ENCODE assay signal across 21 cellular contexts in the genomic region with DNA sequence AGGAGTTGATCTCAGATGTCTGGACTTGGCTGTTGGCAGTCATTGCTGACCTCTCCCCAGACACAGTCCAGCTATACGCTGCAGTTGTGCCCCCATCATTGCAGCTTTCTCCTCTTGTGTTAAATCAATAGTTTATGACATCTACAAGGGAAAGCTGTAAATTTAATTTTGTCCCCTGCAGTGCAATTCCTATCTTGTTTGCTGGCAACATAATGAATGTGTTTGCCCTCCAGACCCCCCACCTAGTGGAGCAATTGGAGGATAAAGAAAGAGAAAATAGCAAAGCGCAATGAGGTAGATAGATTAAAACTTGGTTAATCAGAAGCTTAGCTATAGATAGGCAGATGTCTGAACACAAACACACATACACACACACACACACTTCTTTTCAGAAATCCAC.
DNase-seq lines count a peak whose midpoint lies in the region; ATAC-seq and TF ChIP-seq lines count a peak whose summit lies in the region.
"Had no signal": no experiment of that assay in that cellular context is flagged by ENCODE, and none has a peak within 500 bp of the region (broad histone marks: within the 10 kb centered on the region; RNA-seq: fewer than 3 reads in every experiment).

No MANE protein-coding gene starts in this region.

- H3K27me3 ChIP-seq in Peyer's patch, result no peaks in the 10 kb centered on the region
- H3K27me3 ChIP-seq in upper lobe of left lung, result no peaks in the 10 kb centered on the region
- H3K27me3 ChIP-seq: SJCRH30 had no signal

- no peaks in the 10 kb centered on the region for H3K36me3 Mint-ChIP-seq in progenitor cell of endocrine pancreas (ENCODE audit: insufficient read depth)
- no peaks in the 10 kb centered on the region for H3K36me3 Mint-ChIP-seq in activated CD8-positive, alpha-beta T cell treated with anti-CD3 and anti-CD28 coated beads for 36 hours (ENCODE audit: low read depth)

- H3K36me3 ChIP-seq in Peyer's patch (no peaks in the 10 kb centered on the region), upper lobe of left lung (no peaks in the 10 kb centered on the region)
- H3K36me3 ChIP-seq: SJCRH30 had no signal

- H3K27ac Mint-ChIP-seq in progenitor cell of endocrine pancreas, result peak overlapping the region; percentile 66
- no peak overlapping the region for H3K27ac Mint-ChIP-seq in activated CD8-positive, alpha-beta T cell treated with anti-CD3 and anti-CD28 coated beads for 36 hours
- H3K27ac Mint-ChIP-seq: GM23338 had no signal

- H3K4me1 Mint-ChIP-seq in progenitor cell of endocrine pancreas (ENCODE audit: low read depth), result peaks cover 21% of the 10 kb centered on the region
- H3K4me1 Mint-ChIP-seq in activated CD8-positive, alpha-beta T cell treated with anti-CD3 and anti-CD28 coated beads for 36 hours (ENCODE audit: low read depth), result no peaks in the 10 kb centered on the region

- CTCF ChIA-PET in HEK293T (lab: Yijun Ruan, JAX), result no interaction called here
- CTCF ChIA-PET in activated CD8-positive, alpha-beta T cell treated with anti-CD3 and anti-CD28 coated beads for 36 hours (lab: Charles Lee), result no interaction called here

- H3K4me3 ChIP-seq in Peyer's patch (no peak overlapping the region), upper lobe of left lung (no peak overlapping the region)
- H3K4me3 ChIP-seq: GM23338, K562, PC-9, SJCRH30 had no signal

- DNase-seq in HEK293T (ENCODE audit: extremely low spot score) (no peak), NCI-H1930 (lab: John Stamatoyannopoulos, UW) (peak; percentile 58 to 60), progenitor cell of endocrine pancreas (ENCODE audit: low spot score, unreplicated experiment) (no peak), Peyer's patch (no peak), upper lobe of left lung (no peak), omental fat pad (ENCODE audit: low spot score) (no peak)
- DNase-seq in activated CD8-positive, alpha-beta T cell treated with anti-CD3 and anti-CD28 coated beads for 36 hours, result no peak
- DNase-seq: AML-193, DND-41, GDM1, NCI-H1092 treated with DMSO at 0.1 percent for 48 hours, NCI-H187, NCI-H2171 treated with DMSO at 0.1 percent for 48 hours, NCI-H510A, PC-9, SJCRH30 had no signal

- TF ChIP-seq POLR2A in Peyer's patch (IDR thresholded peaks at IDR 0.05) (no peak), upper lobe of left lung (IDR thresholded peaks at IDR 0.05) (no peak)

- H3K4me3 Mint-ChIP-seq in progenitor cell of endocrine pancreas (ENCODE audit: low read depth), result no peak overlapping the region
- H3K4me3 Mint-ChIP-seq in activated CD8-positive, alpha-beta T cell treated with anti-CD3 and anti-CD28 coated beads for 36 hours, result no peak overlapping the region
- H3K4me3 Mint-ChIP-seq: GM23338 had no signal

- no peaks in the 10 kb centered on the region for H3K9me3 ChIP-seq in Peyer's patch
- peaks cover 0 to 2% (median 0%) of the 10 kb centered on the region in 4 donors for H3K9me3 ChIP-seq in upper lobe of left lung
- H3K9me3 ChIP-seq: SJCRH30 had no signal

- intact Hi-C loops in activated CD8-positive, alpha-beta T cell treated with anti-CD3 and anti-CD28 coated beads for 36 hours (cut with micrococcal nuclease), result no loop called here

- TF ChIP-seq EP300 in upper lobe of left lung (IDR thresholded peaks at IDR 0.05), result no peak

- WGBS in upper lobe of left lung, 2 donors, result 88 to 89% methylated on average over 2 of the region's 2 CpGs

- POLR2A ChIA-PET in HEK293T (lab: Yijun Ruan, JAX), result no interaction called here
- POLR2A ChIA-PET in activated CD8-positive, alpha-beta T cell treated with anti-CD3 and anti-CD28 coated beads for 36 hours (lab: Charles Lee), result no interaction called here

- H3K27ac ChIP-seq in angular gyrus (ENCODE audit: low read depth, low read length), result peak overlapping the region; percentile 39
- H3K27ac ChIP-seq in Peyer's patch, result no peak overlapping the region
- H3K27ac ChIP-seq in upper lobe of left lung, result no peak overlapping the region
- H3K27ac ChIP-seq: C4-2B, PC-9, SJCRH30 had no signal

- no peaks in the 10 kb centered on the region for H3K9me3 Mint-ChIP-seq in progenitor cell of endocrine pancreas (ENCODE audit: low read depth)
- H3K9me3 Mint-ChIP-seq in activated CD8-positive, alpha-beta T cell treated with anti-CD3 and anti-CD28 coated beads for 36 hours, result no peaks in the 10 kb centered on the region
- H3K9me3 Mint-ChIP-seq: GM23338 had no signal

- H3K4me1 ChIP-seq in Peyer's patch (no peaks in the 10 kb centered on the region), upper lobe of left lung (no peaks in the 10 kb centered on the region)
- H3K4me1 ChIP-seq: SJCRH30 had no signal

- TF ChIP-seq CTCF in progenitor cell of endocrine pancreas (IDR thresholded peaks at IDR 0.05; ENCODE audit: unreplicated experiment) (no peak), Peyer's patch (IDR thresholded peaks at IDR 0.05) (no peak), upper lobe of left lung (IDR thresholded peaks at IDR 0.05) (no peak), omental fat pad (IDR thresholded peaks at IDR 0.05) (no peak)
- TF ChIP-seq CTCF in activated CD8-positive, alpha-beta T cell treated with anti-CD3 and anti-CD28 coated beads for 36 hours (IDR thresholded peaks at IDR 0.05), result no peak

- H3K27me3 Mint-ChIP-seq in progenitor cell of endocrine pancreas, result no peaks in the 10 kb centered on the region
- no peaks in the 10 kb centered on the region for H3K27me3 Mint-ChIP-seq in activated CD8-positive, alpha-beta T cell treated with anti-CD3 and anti-CD28 coated beads for 36 hours

- ATAC-seq in upper lobe of left lung (ENCODE audit: low FRiP score in 2 of 2) (no peak), omental fat pad (ENCODE audit: low FRiP score) (no peak)
- ATAC-seq in activated CD8-positive, alpha-beta T cell treated with anti-CD3 and anti-CD28 coated beads for 36 hours, result no peak
- ATAC-seq: GM23338, HCT116, K562 had no signal

TF ChIP-seq in HEK293T, 16 proteins besides CTCF, POLR2A, EP300 and RAD21:
- TF ChIP-seq, protein P1, sequence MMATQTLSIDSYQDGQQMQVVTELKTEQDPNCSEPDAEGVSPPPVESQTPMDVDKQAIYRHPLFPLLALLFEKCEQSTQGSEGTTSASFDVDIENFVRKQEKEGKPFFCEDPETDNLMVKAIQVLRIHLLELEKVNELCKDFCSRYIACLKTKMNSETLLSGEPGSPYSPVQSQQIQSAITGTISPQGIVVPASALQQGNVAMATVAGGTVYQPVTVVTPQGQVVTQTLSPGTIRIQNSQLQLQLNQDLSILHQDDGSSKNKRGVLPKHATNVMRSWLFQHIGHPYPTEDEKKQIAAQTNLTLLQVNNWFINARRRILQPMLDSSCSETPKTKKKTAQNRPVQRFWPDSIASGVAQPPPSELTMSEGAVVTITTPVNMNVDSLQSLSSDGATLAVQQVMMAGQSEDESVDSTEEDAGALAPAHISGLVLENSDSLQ (IDR thresholded peaks at IDR 0.05), result peak; percentile 80
- no peak for TF ChIP-seq ELF4 (IDR thresholded peaks at IDR 0.05)

Comparison
In these comparisons a context has a peak if more than half of its experiments do, and no peak if none do; other contexts are left out.
1. DNase-seq: peak in NCI-H1930 (2 of 2); none in HEK293T (single experiment), progenitor cell of endocrine pancreas (single experiment), Peyer's patch (0 of 3), upper lobe of left lung (0 of 2), omental fat pad (single experiment) and activated CD8-positive, alpha-beta T cell treated with anti-CD3 and anti-CD28 coated beads for 36 hours (single experiment).